ENCODE assay signal across 18 cellular contexts in genomic region chr10:106360870-106361269, GRCh38.
DNase-seq lines count a peak whose midpoint lies in the region; ATAC-seq, FAIRE-seq and TF ChIP-seq lines count a peak whose summit lies in the region.
"Had no signal": no experiment of that assay in that cellular context is flagged by ENCODE, and none has a peak within 500 bp of the region (broad histone marks: within the 10 kb centered on the region; RNA-seq: fewer than 3 reads in every experiment).

No MANE protein-coding gene starts in this region.

- peak; percentile 89 for ATAC-seq in esophagus mucosa
- peak in 3 of 4 donors; percentile 56 to 70 (median 62) for ATAC-seq in pancreas
- ATAC-seq: naive thymus-derived CD4-positive, alpha-beta T cell; stimulated activated memory B cell treated with anti-CD40 and anti-IgM and Interleukin-4, amounts not matched to agents 10 μg/mL and 1 μg/mL and 100 μg/mL, for 72 hours; T-helper 17 cell had no signal

- FAIRE-seq in pancreas (lab: Jason Lieb, UNC), result no peak

- no peaks in the 10 kb centered on the region for H3K4me1 ChIP-seq in pancreas
- H3K4me1 ChIP-seq: Peyer's patch had no signal

- peaks cover 0 to 7% (median 0%) of the 10 kb centered on the region in 4 donors for H3K27me3 ChIP-seq in pancreas
- H3K27me3 ChIP-seq: Peyer's patch had no signal

- no peaks in the 10 kb centered on the region for H3K36me3 ChIP-seq in pancreas
- H3K36me3 ChIP-seq: Peyer's patch had no signal

- H3K27ac Mint-ChIP-seq in Calu3 (ENCODE audit: unreplicated experiment), result no peak overlapping the region
- H3K27ac Mint-ChIP-seq: CD8-positive, alpha-beta memory T cell; naive thymus-derived CD4-positive, alpha-beta T cell; stimulated activated memory B cell treated with anti-CD40 and anti-IgM and Interleukin-4, amounts not matched to agents 10 μg/mL and 1 μg/mL and 100 μg/mL, for 72 hours; T-helper 17 cell had no signal

- H3K4me1 Mint-ChIP-seq in Calu3 (ENCODE audit: low read depth, unreplicated experiment), result no peaks in the 10 kb centered on the region
- H3K4me1 Mint-ChIP-seq: CD8-positive, alpha-beta memory T cell; naive thymus-derived CD4-positive, alpha-beta T cell; stimulated activated memory B cell treated with anti-CD40 and anti-IgM and Interleukin-4, amounts not matched to agents 10 μg/mL and 1 μg/mL and 100 μg/mL, for 72 hours; T-helper 17 cell had no signal

- BruUV-seq in Calu3 (replicated peaks; lab: Mats Ljungman, UMichigan), result no TSS peak

- CTCF ChIA-PET in Calu3 (lab: Charles Lee), result no interaction called here

- TF ChIP-seq CTCF in Calu3 (IDR thresholded peaks at IDR 0.05; ENCODE audit: unreplicated experiment) (no peak), pancreas (IDR thresholded peaks at IDR 0.05) (no peak)

- 17 to 31% methylated on average over 2 of the region's 2 CpGs for whole genome bisulfite sequencing in pancreas, 2 donors

- H3K4me3 Mint-ChIP-seq in Calu3 (ENCODE audit: low read depth, unreplicated experiment), result no peak overlapping the region
- H3K4me3 Mint-ChIP-seq: CD8-positive, alpha-beta memory T cell; naive thymus-derived CD4-positive, alpha-beta T cell; stimulated activated memory B cell treated with anti-CD40 and anti-IgM and Interleukin-4, amounts not matched to agents 10 μg/mL and 1 μg/mL and 100 μg/mL, for 72 hours; T-helper 17 cell had no signal

- H3K27me3 Mint-ChIP-seq in Calu3 (ENCODE audit: unreplicated experiment), result no peaks in the 10 kb centered on the region
- H3K27me3 Mint-ChIP-seq: CD8-positive, alpha-beta memory T cell; naive thymus-derived CD4-positive, alpha-beta T cell; stimulated activated memory B cell treated with anti-CD40 and anti-IgM and Interleukin-4, amounts not matched to agents 10 μg/mL and 1 μg/mL and 100 μg/mL, for 72 hours; T-helper 17 cell had no signal

- no peak overlapping the region for H3K4me3 ChIP-seq in pancreas
- H3K4me3 ChIP-seq: Peyer's patch had no signal

- H3K9me3 ChIP-seq in pancreas, result no peaks in the 10 kb centered on the region
- H3K9me3 ChIP-seq: Peyer's patch had no signal

- no peak overlapping the region for H3K27ac ChIP-seq in pancreas
- H3K27ac ChIP-seq: Peyer's patch had no signal

- no peaks in the 10 kb centered on the region for H3K36me3 Mint-ChIP-seq in Calu3 (ENCODE audit: insufficient read depth, unreplicated experiment)
- H3K36me3 Mint-ChIP-seq: CD8-positive, alpha-beta memory T cell; naive thymus-derived CD4-positive, alpha-beta T cell; stimulated activated memory B cell treated with anti-CD40 and anti-IgM and Interleukin-4, amounts not matched to agents 10 μg/mL and 1 μg/mL and 100 μg/mL, for 72 hours had no signal

- DNase-seq in Calu3 (peak; percentile 12), NCI-H460 (ENCODE audit: extremely low read depth, low read depth) (peak; percentile 63), pancreas (no peak), NK-92 (lab: John Stamatoyannopoulos, UW; ENCODE audit: unreplicated experiment) (no peak), NCI-H1694 treated with DMSO at 0.1 percent for 48 hours (lab: John Stamatoyannopoulos, UW) (no peak), NCI-H69 (lab: John Stamatoyannopoulos, UW) (no peak)
- no peak for DNase-seq in stimulated activated naive CD4-positive, alpha-beta T cell (lab: John Stamatoyannopoulos, UW)
- DNase-seq: activated CD4-positive, alpha-beta T cell treated with anti-CD3 and anti-CD28 coated beads for 4 hours; activated T-cell treated with anti-CD3 and anti-CD28 coated beads, Interleukin-2, amount 50 U/mL, for 48 hours; CD8-positive, alpha-beta memory T cell; effector CD4-positive, alpha-beta T cell; naive thymus-derived CD4-positive, alpha-beta T cell; NCI-H1092; NCI-H446 treated with DMSO at 0.1 percent for 48 hours; Peyer's patch; T-helper 17 cell had no signal

- no peaks in the 10 kb centered on the region for H3K9me3 Mint-ChIP-seq in Calu3 (ENCODE audit: low read depth, unreplicated experiment)
- H3K9me3 Mint-ChIP-seq: stimulated activated memory B cell treated with anti-CD40 and anti-IgM and Interleukin-4, amounts not matched to agents 10 μg/mL and 1 μg/mL and 100 μg/mL, for 72 hours had no signal

- intact Hi-C loops in Calu3 (cut with micrococcal nuclease; ENCODE audit: unreplicated experiment), result no loop called here
- intact Hi-C loops in pancreas (cut with DNase I), result no loop called here

Comparison
In these comparisons a context has a peak if more than half of its experiments do, and no peak if none do; other contexts are left out.
1. DNase-seq: peak in Calu3 (single experiment) and NCI-H460 (single experiment); none in pancreas (0 of 6), stimulated activated naive CD4-positive, alpha-beta T cell (0 of 6), NK-92 (single experiment), NCI-H1694 treated with DMSO at 0.1 percent for 48 hours (single experiment) and NCI-H69 (single experiment).